7 cellular contexts compared by ENCODE assay signal in the genomic region with DNA sequence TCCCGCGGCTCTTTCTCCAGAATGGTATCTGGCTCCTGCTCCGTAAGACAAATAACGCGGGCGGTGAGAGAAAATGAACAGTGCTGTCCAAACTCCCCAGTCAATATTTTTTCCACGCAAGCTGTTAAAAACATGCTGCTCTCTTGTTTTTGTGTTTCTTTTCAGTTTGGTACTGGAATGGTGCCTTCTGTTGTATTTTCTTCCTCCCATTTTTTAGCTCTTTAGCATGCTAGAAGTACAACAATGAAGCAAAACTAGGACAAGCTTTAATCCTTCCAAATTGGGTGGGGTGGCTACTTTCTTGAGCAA.
DNase-seq lines count a peak whose midpoint lies in the region; TF ChIP-seq lines count a peak whose summit lies in the region.

No MANE protein-coding gene starts in this region.

- peak overlapping the region; percentile 52; the same call in 1 of the 2 replicates for H3K9ac ChIP-seq in MM.1S (ENCODE audit: low read length)

- peaks cover 5% of the 10 kb centered on the region for H3K27me3 Mint-ChIP-seq in nephron (ENCODE audit: low read depth)

- H3K27ac Mint-ChIP-seq in nephron = peak overlapping the region; percentile 89 to 95 (median 94)

- H3K36me3 ChIP-seq in MM.1S (replicated peaks; ENCODE audit: insufficient read depth, low read length) = peaks cover 5% of the 10 kb centered on the region; the same call in 1 of the 2 replicates
- H3K36me3 ChIP-seq in effector memory CD4-positive, alpha-beta T cell (ENCODE audit: control insufficient read depth, insufficient read depth, low read length) = peaks cover 6% of the 10 kb centered on the region

- DNase-seq in GM20000 (ENCODE audit: low spot score) (peak; percentile 25), MM.1S (no peak), hepatic stellate cell (ENCODE audit: low spot score) (no peak), NCI-H1417 treated with DMSO at 0.1 percent for 48 hours (lab: John Stamatoyannopoulos, UW) (no peak), AG08396 (ENCODE audit: low spot score) (no peak)
- DNase-seq in effector memory CD4-positive, alpha-beta T cell = no peak

- H4K20me1 ChIP-seq in MM.1S (ENCODE audit: insufficient read depth, low read length) = no peaks in the 10 kb centered on the region

- peak overlapping the region; percentile 92 for H3K4me2 ChIP-seq in MM.1S (ENCODE audit: low read depth, low read length)

- no peaks in the 10 kb centered on the region for H3K9me3 ChIP-seq in MM.1S (replicated peaks; ENCODE audit: insufficient read depth, low read length)
- no peaks in the 10 kb centered on the region for H3K9me3 ChIP-seq in effector memory CD4-positive, alpha-beta T cell (ENCODE audit: control insufficient read depth, low read length)

- peaks cover 24% of the 10 kb centered on the region for H3K36me3 Mint-ChIP-seq in nephron (ENCODE audit: low read depth)

- H3K79me2 ChIP-seq in MM.1S (ENCODE audit: low read length) = peaks cover 35% of the 10 kb centered on the region

- no peaks in the 10 kb centered on the region for H3K9me2 ChIP-seq in MM.1S (replicated peaks; ENCODE audit: insufficient read depth, low read length)

- peaks cover 7% of the 10 kb centered on the region; the same call in 1 of the 2 replicates for H3K4me1 ChIP-seq in MM.1S (ENCODE audit: low read length)
- no peaks in the 10 kb centered on the region for H3K4me1 ChIP-seq in effector memory CD4-positive, alpha-beta T cell (ENCODE audit: control insufficient read depth, insufficient read depth, low read length, poor library complexity, severe bottlenecking)

- H3K4me3 ChIP-seq in MM.1S (ENCODE audit: low read length) = peak overlapping the region; percentile 96
- H3K4me3 ChIP-seq in effector memory CD4-positive, alpha-beta T cell (ENCODE audit: insufficient read depth, low read depth, low read length, poor library complexity, severe bottlenecking) = peak overlapping the region; percentile 91

- peak overlapping the region; percentile 92 to 99 (median 92) for H3K4me3 Mint-ChIP-seq in nephron

- H3K27me3 ChIP-seq in MM.1S (replicated peaks; ENCODE audit: insufficient read depth, low read length) = no peaks in the 10 kb centered on the region
- H3K27me3 ChIP-seq in effector memory CD4-positive, alpha-beta T cell (replicated peaks; ENCODE audit: control insufficient read depth, insufficient read depth, low read length, poor library complexity, severe bottlenecking) = no peaks in the 10 kb centered on the region

- peaks cover 25% of the 10 kb centered on the region for H3K4me1 Mint-ChIP-seq in nephron

- peak overlapping the region; percentile 97 for H2AFZ ChIP-seq in MM.1S (ENCODE audit: low read length)

- TF ChIP-seq CTCF in GM20000 (IDR thresholded peaks at IDR 0.05; ENCODE audit: extremely low read depth, missing control alignments) (no peak), MM.1S (IDR thresholded peaks at IDR 0.05; ENCODE audit: low read length) (no peak), nephron (IDR thresholded peaks at IDR 0.05; ENCODE audit: unreplicated experiment in 3 of 3) (no peak)

- H3K9me3 Mint-ChIP-seq in nephron = no peaks in the 10 kb centered on the region

- H3K27ac ChIP-seq in MM.1S (ENCODE audit: low read length) = no peak overlapping the region; the same call in 1 of the 2 replicates
- H3K27ac ChIP-seq in effector memory CD4-positive, alpha-beta T cell (ENCODE audit: insufficient read depth, low read length, poor library complexity, severe bottlenecking) = peak overlapping the region; percentile 74

- no peaks in the 10 kb centered on the region for H3F3A ChIP-seq in MM.1S (ENCODE audit: insufficient read depth, low read length)
